4 cellular contexts compared by ENCODE assay signal in the genomic region with DNA sequence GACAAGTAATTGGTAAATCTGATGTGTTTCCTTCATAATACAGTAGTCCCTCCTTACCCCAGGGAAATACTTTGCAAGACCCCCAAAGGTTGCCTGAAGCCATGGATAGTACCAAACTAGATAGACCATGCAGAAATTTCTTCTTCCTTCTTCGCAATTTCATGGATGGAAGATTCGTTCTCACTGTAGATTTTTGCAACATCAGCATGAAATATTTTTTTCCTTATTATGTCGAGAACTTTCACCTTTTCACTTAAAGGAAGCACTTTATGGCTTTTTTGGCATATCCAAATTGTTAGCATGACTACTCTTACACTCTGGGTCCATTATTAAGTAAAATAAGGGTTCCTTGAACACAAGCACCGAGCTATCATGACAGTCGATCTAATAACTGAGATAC.
A peak's percentile ranks its signal among the peaks of the same experiment; 100 is the strongest.
TF ChIP-seq lines count a peak whose summit lies in the region.

No MANE protein-coding gene starts in this region.

TF ChIP-seq in HepG2, 621 proteins besides CTCF, POLR2A, EP300 and RAD21 (continues in another document):
- no peak for TF ChIP-seq SCMH1 (CRISPR knock-in tag; IDR thresholded peaks at IDR 0.05; ENCODE audit: borderline replicate concordance)
- TF ChIP-seq XBP1 (CRISPR knock-in tag; IDR thresholded peaks at IDR 0.05), result no peak
- TF ChIP-seq, protein P1, sequence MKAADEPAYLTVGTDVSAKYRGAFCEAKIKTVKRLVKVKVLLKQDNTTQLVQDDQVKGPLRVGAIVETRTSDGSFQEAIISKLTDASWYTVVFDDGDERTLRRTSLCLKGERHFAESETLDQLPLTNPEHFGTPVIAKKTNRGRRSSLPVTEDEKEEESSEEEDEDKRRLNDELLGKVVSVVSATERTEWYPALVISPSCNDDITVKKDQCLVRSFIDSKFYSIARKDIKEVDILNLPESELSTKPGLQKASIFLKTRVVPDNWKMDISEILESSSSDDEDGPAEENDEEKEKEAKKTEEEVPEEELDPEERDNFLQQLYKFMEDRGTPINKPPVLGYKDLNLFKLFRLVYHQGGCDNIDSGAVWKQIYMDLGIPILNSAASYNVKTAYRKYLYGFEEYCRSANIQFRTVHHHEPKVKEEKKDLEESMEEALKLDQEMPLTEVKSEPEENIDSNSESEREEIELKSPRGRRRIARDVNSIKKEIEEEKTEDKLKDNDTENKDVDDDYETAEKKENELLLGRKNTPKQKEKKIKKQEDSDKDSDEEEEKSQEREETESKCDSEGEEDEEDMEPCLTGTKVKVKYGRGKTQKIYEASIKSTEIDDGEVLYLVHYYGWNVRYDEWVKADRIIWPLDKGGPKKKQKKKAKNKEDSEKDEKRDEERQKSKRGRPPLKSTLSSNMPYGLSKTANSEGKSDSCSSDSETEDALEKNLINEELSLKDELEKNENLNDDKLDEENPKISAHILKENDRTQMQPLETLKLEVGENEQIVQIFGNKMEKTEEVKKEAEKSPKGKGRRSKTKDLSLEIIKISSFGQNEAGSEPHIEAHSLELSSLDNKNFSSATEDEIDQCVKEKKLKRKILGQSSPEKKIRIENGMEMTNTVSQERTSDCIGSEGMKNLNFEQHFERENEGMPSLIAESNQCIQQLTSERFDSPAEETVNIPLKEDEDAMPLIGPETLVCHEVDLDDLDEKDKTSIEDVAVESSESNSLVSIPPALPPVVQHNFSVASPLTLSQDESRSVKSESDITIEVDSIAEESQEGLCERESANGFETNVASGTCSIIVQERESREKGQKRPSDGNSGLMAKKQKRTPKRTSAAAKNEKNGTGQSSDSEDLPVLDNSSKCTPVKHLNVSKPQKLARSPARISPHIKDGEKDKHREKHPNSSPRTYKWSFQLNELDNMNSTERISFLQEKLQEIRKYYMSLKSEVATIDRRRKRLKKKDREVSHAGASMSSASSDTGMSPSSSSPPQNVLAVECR (CRISPR knock-in tag; IDR thresholded peaks at IDR 0.05; ENCODE audit: borderline replicate concordance), result no peak
- peak; percentile 87 for TF ChIP-seq MAFF (IDR thresholded peaks at IDR 0.05; ENCODE audit: low read depth, low read length)
- no peak for TF ChIP-seq ATF7 (IDR thresholded peaks at IDR 0.05)
- no peak for TF ChIP-seq ATF7 (CRISPR knock-in tag; IDR thresholded peaks at IDR 0.05)
- no peak for TF ChIP-seq RXRB (CRISPR knock-in tag; IDR thresholded peaks at IDR 0.05; ENCODE audit: borderline replicate concordance)
- TF ChIP-seq MAFK (conservative IDR thresholded peaks at IDR 0.05 in 1 of 2, IDR thresholded peaks at IDR 0.05 in 1 of 2; ENCODE audit: low read length in 2 of 2), result peak; percentile 90 to 91
- TF ChIP-seq ZZZ3 (CRISPR knock-in tag; IDR thresholded peaks at IDR 0.05; ENCODE audit: borderline replicate concordance), result no peak
- TF ChIP-seq, protein P2, sequence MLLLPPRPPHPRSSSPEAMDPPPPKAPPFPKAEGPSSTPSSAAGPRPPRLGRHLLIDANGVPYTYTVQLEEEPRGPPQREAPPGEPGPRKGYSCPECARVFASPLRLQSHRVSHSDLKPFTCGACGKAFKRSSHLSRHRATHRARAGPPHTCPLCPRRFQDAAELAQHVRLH (CRISPR knock-in tag; IDR thresholded peaks at IDR 0.05; ENCODE audit: borderline replicate concordance, low read depth), result no peak
- TF ChIP-seq HDAC1 (CRISPR knock-in tag; IDR thresholded peaks at IDR 0.05), result no peak

TF ChIP-seq in A549, 52 proteins besides CTCF, POLR2A, EP300 and RAD21:
- TF ChIP-seq CEBPB (IDR thresholded peaks at IDR 0.05), result no peak
- TF ChIP-seq, protein P3, sequence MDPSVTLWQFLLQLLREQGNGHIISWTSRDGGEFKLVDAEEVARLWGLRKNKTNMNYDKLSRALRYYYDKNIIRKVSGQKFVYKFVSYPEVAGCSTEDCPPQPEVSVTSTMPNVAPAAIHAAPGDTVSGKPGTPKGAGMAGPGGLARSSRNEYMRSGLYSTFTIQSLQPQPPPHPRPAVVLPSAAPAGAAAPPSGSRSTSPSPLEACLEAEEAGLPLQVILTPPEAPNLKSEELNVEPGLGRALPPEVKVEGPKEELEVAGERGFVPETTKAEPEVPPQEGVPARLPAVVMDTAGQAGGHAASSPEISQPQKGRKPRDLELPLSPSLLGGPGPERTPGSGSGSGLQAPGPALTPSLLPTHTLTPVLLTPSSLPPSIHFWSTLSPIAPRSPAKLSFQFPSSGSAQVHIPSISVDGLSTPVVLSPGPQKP (IDR thresholded peaks at IDR 0.05; ENCODE audit: low read depth, low read length), result no peak
- peak; percentile 89 for TF ChIP-seq MAFK (IDR thresholded peaks at IDR 0.05; ENCODE audit: partially characterized antibody)

TF ChIP-seq in IMR-90, 13 proteins besides CTCF, POLR2A, EP300 and RAD21:
- peak; percentile 83 for TF ChIP-seq MAFK (IDR thresholded peaks at IDR 0.05; ENCODE audit: low read depth, low read length)
- TF ChIP-seq BHLHE40 (IDR thresholded peaks at IDR 0.05; ENCODE audit: low read depth, low read length), result no peak

TF ChIP-seq in K562, 482 proteins besides CTCF, POLR2A, EP300 and RAD21:
- peak; percentile 87 for TF ChIP-seq ZNF316 (IDR thresholded peaks at IDR 0.05)
- no peak for TF ChIP-seq PML (IDR thresholded peaks at IDR 0.05; ENCODE audit: low read length)
- TF ChIP-seq NFIX (CRISPR knock-in tag; IDR thresholded peaks at IDR 0.05; ENCODE audit: low read depth), result no peak
- TF ChIP-seq MAFK (IDR thresholded peaks at IDR 0.05; ENCODE audit: low read length), result peak; percentile 65
- TF ChIP-seq ESRRA (IDR thresholded peaks at IDR 0.05; ENCODE audit: borderline replicate concordance, low read depth), result no peak
- peak; percentile 71 for TF ChIP-seq C11orf30 (IDR thresholded peaks at IDR 0.05; ENCODE audit: low read depth)
- peak; percentile 76 for TF ChIP-seq MAFF (IDR thresholded peaks at IDR 0.05; ENCODE audit: low read length)
- peak; percentile 72 for TF ChIP-seq MAFG (tag; conservative IDR thresholded peaks at IDR 0.05)
- no peak for TF ChIP-seq MTA3 (IDR thresholded peaks at IDR 0.05; ENCODE audit: borderline replicate concordance)
- no peak for TF ChIP-seq MTA2 (IDR thresholded peaks at IDR 0.05; ENCODE audit: low read depth)
